ENCODE assay signal across 13 cellular contexts in the genomic region with DNA sequence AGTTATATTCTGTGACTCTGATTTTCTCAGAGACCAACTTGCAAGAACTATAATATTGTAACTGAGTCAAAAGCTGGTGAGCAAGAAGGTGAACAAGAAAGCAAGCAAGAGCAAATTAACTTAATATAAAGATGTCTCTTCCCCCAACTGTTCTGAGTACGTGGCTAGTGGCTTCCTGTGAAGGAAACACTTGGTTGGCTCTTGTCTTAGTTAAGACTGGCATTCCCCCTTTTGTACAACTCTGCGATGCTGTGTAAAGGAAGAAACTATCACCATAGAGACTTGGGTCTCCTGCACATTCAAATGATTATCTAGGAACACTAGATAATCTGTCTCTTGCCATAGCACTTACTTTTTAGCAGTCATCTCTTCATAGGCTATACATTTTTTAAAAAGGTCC. TPM values are rescaled to one million over a fixed set of nuclear protein-coding genes. Genes with fewer than 3 reads are reported as not detected.
DNase-seq lines count a peak whose midpoint lies in the region; ATAC-seq, FAIRE-seq and TF ChIP-seq lines count a peak whose summit lies in the region.
"Had no signal": no experiment of that assay in that cellular context is flagged by ENCODE, and none has a peak within 500 bp of the region (broad histone marks: within the 10 kb centered on the region; RNA-seq: fewer than 3 reads in every experiment).

No MANE protein-coding gene starts in this region.

- POLR2A ChIA-PET in activated CD8-positive, alpha-beta T cell treated with anti-CD3 and anti-CD28 coated beads for 36 hours (lab: Charles Lee), result interaction anchor here (0.6 to 2.7 kb wide), 7 partner anchors 9 to 121 kb away, joined by 3 to 11 read pairs (median 4); no protein-coding TSS in a partner anchor

- intact Hi-C loops in activated CD8-positive, alpha-beta T cell treated with anti-CD3 and anti-CD28 coated beads for 36 hours (cut with micrococcal nuclease), result no loop called here
- intact Hi-C loops in natural killer cell (cut with micrococcal nuclease), result loop anchor here (1.0 to 5.0 kb wide), 2 partner anchors 8 to 108 kb away; no protein-coding TSS in a partner anchor

- CTCF ChIA-PET in activated CD8-positive, alpha-beta T cell treated with anti-CD3 and anti-CD28 coated beads for 36 hours (lab: Charles Lee), result interaction anchor here (1.2 to 2.3 kb wide), 5 partner anchors 8 to 158 kb away, joined by 3 to 10 read pairs (median 4); no protein-coding TSS in a partner anchor

- H3K27ac Mint-ChIP-seq in activated CD8-positive, alpha-beta T cell treated with anti-CD3 and anti-CD28 coated beads for 36 hours, result peak overlapping the region; percentile 94
- peak overlapping the region; percentile 92 to 99 for H3K27ac Mint-ChIP-seq in natural killer cell
- H3K27ac Mint-ChIP-seq: GM23338 had no signal

- peaks cover 81% of the 10 kb centered on the region for H3K4me1 Mint-ChIP-seq in activated CD8-positive, alpha-beta T cell treated with anti-CD3 and anti-CD28 coated beads for 36 hours (ENCODE audit: low read depth)
- peaks cover 77 to 79% of the 10 kb centered on the region in 2 donors for H3K4me1 Mint-ChIP-seq in natural killer cell
- H3K4me1 Mint-ChIP-seq: GM23338 had no signal

- peak; percentile 72 for FAIRE-seq in GM12892 (lab: Jason Lieb, UNC)

- peak overlapping the region; percentile 39 for H3K4me3 Mint-ChIP-seq in activated CD8-positive, alpha-beta T cell treated with anti-CD3 and anti-CD28 coated beads for 36 hours
- H3K4me3 Mint-ChIP-seq in natural killer cell, result peak overlapping the region; percentile 82
- H3K4me3 Mint-ChIP-seq: GM23338 had no signal

- no peak for TF ChIP-seq CTCF in activated CD8-positive, alpha-beta T cell treated with anti-CD3 and anti-CD28 coated beads for 36 hours (IDR thresholded peaks at IDR 0.05)
- TF ChIP-seq CTCF in natural killer cell (IDR thresholded peaks at IDR 0.05), result no peak

- DNase-seq in GM12892 (ENCODE audit: insufficient read length) (no peak), natural killer cell (no peak), retina (no peak), LoVo (ENCODE audit: low spot score) (no peak), HT-29 (ENCODE audit: low spot score) (no peak)
- DNase-seq in activated CD8-positive, alpha-beta T cell treated with anti-CD3 and anti-CD28 coated beads for 36 hours, result peak; percentile 62
- DNase-seq: colonic mucosa, NCI-H1092 treated with DMSO at 0.1 percent for 48 hours, NCI-H69 had no signal

- no peaks in the 10 kb centered on the region for H3K9me3 Mint-ChIP-seq in activated CD8-positive, alpha-beta T cell treated with anti-CD3 and anti-CD28 coated beads for 36 hours
- H3K9me3 Mint-ChIP-seq in natural killer cell, result no peaks in the 10 kb centered on the region
- H3K9me3 Mint-ChIP-seq: GM23338 had no signal

- TF ChIP-seq POLR2A in GM12892 (IDR thresholded peaks at IDR 0.05; ENCODE audit: low read depth, low read length), result no peak

- ATAC-seq in HG02798 (IDR thresholded peaks at IDR 0.05; ENCODE audit: poor library complexity, unreplicated experiment) (peak; percentile 47), natural killer cell (peak; percentile 70 to 82 (median 74))
- peak; percentile 66 for ATAC-seq in activated CD8-positive, alpha-beta T cell treated with anti-CD3 and anti-CD28 coated beads for 36 hours
- ATAC-seq: gastroesophageal sphincter, GM23338, left lobe of liver had no signal

- peaks cover 9% of the 10 kb centered on the region for H3K36me3 Mint-ChIP-seq in activated CD8-positive, alpha-beta T cell treated with anti-CD3 and anti-CD28 coated beads for 36 hours (ENCODE audit: low read depth)
- no peaks in the 10 kb centered on the region for H3K36me3 Mint-ChIP-seq in natural killer cell

- no peaks in the 10 kb centered on the region for H3K27me3 Mint-ChIP-seq in activated CD8-positive, alpha-beta T cell treated with anti-CD3 and anti-CD28 coated beads for 36 hours
- H3K27me3 Mint-ChIP-seq in natural killer cell (ENCODE audit: low read depth in 2 of 2), result no peaks in the 10 kb centered on the region

RNA-seq across cellular contexts. Expression of gene TNFAIP3, which starts 47.3 kb away (rescaled TPM):
- polyA plus RNA-seq in GM12892 (2012; ENCODE audit: missing spikeins), result 172 TPM
- total RNA-seq in activated CD8-positive, alpha-beta T cell treated with anti-CD3 and anti-CD28 coated beads for 36 hours, result 100 to 1,000 TPM; 399 to 402 TPM
- 1,000 to 10,000 TPM; 1,163 to 1,298 (median 1,241) TPM for total RNA-seq in natural killer cell
- 1.2 and 1.7 TPM in 2 replicates for total RNA-seq in HT-29 (2014; rRNA removed; shearing (Covaris generic))

Comparison
In these comparisons a context has a peak if more than half of its experiments do, and no peak if none do; other contexts are left out.
1. RNA of gene TNFAIP3, which starts 47.3 kb away (total RNA-seq): 1,163 to 1,298 TPM in natural killer cell and 399 to 402 TPM in activated CD8-positive, alpha-beta T cell treated with anti-CD3 and anti-CD28 coated beads for 36 hours; 1.2 to 1.7 TPM in HT-29; every median in the first group is over 100 times any median in the second.
2. Peak in every context shown above with its lines, with median percentiles within 50 percentile points of each other: ATAC-seq.